13 cellular contexts compared by ENCODE assay signal in genomic region chr19:53849237-53849676, GRCh38. TPM values are rescaled to one million over a fixed set of nuclear protein-coding genes. Genes with fewer than 3 reads are reported as not detected.
DNase-seq lines count a peak whose midpoint lies in the region; TF ChIP-seq lines count a peak whose summit lies in the region.
"Had no signal": no experiment of that assay in that cellular context is flagged by ENCODE, and none has a peak within 500 bp of the region (broad histone marks: within the 10 kb centered on the region; RNA-seq: fewer than 3 reads in every experiment).

No MANE protein-coding gene starts in this region.

- no peak overlapping the region for H3K27ac Mint-ChIP-seq in type B pancreatic cell
- H3K27ac Mint-ChIP-seq: effector memory CD8-positive, alpha-beta T cell had no signal

- no peaks in the 10 kb centered on the region for H4K20me1 ChIP-seq in osteoblast (ENCODE audit: insufficient read depth, low read length)

- H3K4me1 ChIP-seq in osteoblast (ENCODE audit: insufficient read depth, low read length) = peaks cover 15% of the 10 kb centered on the region

- peak overlapping the region; percentile 30 for H3K4me3 ChIP-seq in fibroblast of mammary gland (ENCODE audit: control insufficient read depth, low read depth, low read length)
- H3K4me3 ChIP-seq in osteoblast (ENCODE audit: insufficient read depth, low read length) = peak overlapping the region; percentile 53

- H3K79me2 ChIP-seq in osteoblast (ENCODE audit: insufficient read depth, low read length) = no peaks in the 10 kb centered on the region

- peak overlapping the region; percentile 73 for H3K4me2 ChIP-seq in osteoblast (ENCODE audit: insufficient read depth, low read length)

- H3K27me3 Mint-ChIP-seq in type B pancreatic cell = peaks cover 6% of the 10 kb centered on the region

- H3K9me3 Mint-ChIP-seq in type B pancreatic cell = no peaks in the 10 kb centered on the region
- H3K9me3 Mint-ChIP-seq: effector memory CD8-positive, alpha-beta T cell had no signal

- H3K36me3 Mint-ChIP-seq in type B pancreatic cell = no peaks in the 10 kb centered on the region

- peak overlapping the region; percentile 56 for H3K27ac ChIP-seq in osteoblast (ENCODE audit: low read depth, low read length)

- TF ChIP-seq CTCF in fibroblast of mammary gland (conservative IDR thresholded peaks at IDR 0.05; ENCODE audit: control insufficient read depth, insufficient read depth, low read depth, low read length) (no peak), osteoblast (IDR thresholded peaks at IDR 0.05; ENCODE audit: extremely low read depth, low read depth, low read length) (no peak), type B pancreatic cell (conservative IDR thresholded peaks at IDR 0.05) (no peak)

- peak; percentile 88 for DNase-seq in CD1c-positive myeloid dendritic cell (ENCODE audit: extremely low spot score)
- DNase-seq in NCI-H226 = peak; percentile 33
- peak; percentile 94 for DNase-seq in fibroblast of mammary gland (ENCODE audit: low read depth)
- peak; percentile 35 for DNase-seq in osteoblast (ENCODE audit: insufficient read length, low spot score, missing footprints)
- no peak for DNase-seq in type B pancreatic cell (ENCODE audit: extremely low spot score, unreplicated experiment)
- DNase-seq in NAMALWA (ENCODE audit: low spot score) = no peak
- no peak for DNase-seq in NCI-H2107 treated with DMSO at 0.1 percent for 48 hours (lab: John Stamatoyannopoulos, UW; ENCODE audit: unreplicated experiment)
- no peak for DNase-seq in kidney glomerular epithelial cell (lab: John Stamatoyannopoulos, UW)
- DNase-seq: activated CD4-positive, alpha-beta T cell treated with anti-CD3 and anti-CD28 coated beads, Interleukin-2, amount 50 U/mL, for 4 hours; activated naive CD4-positive, alpha-beta T cell; effector memory CD8-positive, alpha-beta T cell; islet precursor cell had no signal

- H3K4me3 Mint-ChIP-seq in type B pancreatic cell = no peak overlapping the region

- H3K9me3 ChIP-seq in osteoblast (ENCODE audit: low read depth, low read length) = no peaks in the 10 kb centered on the region

- H3K4me1 Mint-ChIP-seq in type B pancreatic cell (ENCODE audit: unreplicated experiment) = peaks cover 8% of the 10 kb centered on the region

- H3K36me3 ChIP-seq in osteoblast (ENCODE audit: insufficient read depth, low read length) = no peaks in the 10 kb centered on the region

- H3K27me3 ChIP-seq in osteoblast (ENCODE audit: insufficient read depth, low read length) = no peaks in the 10 kb centered on the region

- peak overlapping the region; percentile 82 for H2AFZ ChIP-seq in osteoblast (ENCODE audit: low read length)

RNA-seq across cellular contexts. Expression of gene MYADM, which starts 18.4 kb away (rescaled TPM):
- total RNA-seq in osteoblast (16.2 and 17.4 TPM in 2 replicates), type B pancreatic cell (ENCODE audit: low replicate concordance) (69.5 and 73.5 TPM in 2 replicates)

RNA-seq across cellular contexts. Expression of gene NLRP12, which starts 25.1 kb away (rescaled TPM):
- under 0.01 TPM in 1 of 2 replicates, not detected in the other for total RNA-seq in osteoblast
- not detected in 2 replicates for total RNA-seq in type B pancreatic cell (ENCODE audit: low replicate concordance)

RNA-seq across cellular contexts. Expression of gene PRKCG, which starts 32.7 kb away (rescaled TPM):
- under 0.01 TPM in 1 of 2 replicates, not detected in the other for total RNA-seq in osteoblast
- 2.4 and 3.1 TPM in 2 replicates for total RNA-seq in type B pancreatic cell (ENCODE audit: low replicate concordance)
- total RNA-seq: ureter had no signal

RNA-seq across cellular contexts. Expression of gene CACNG7, which starts 59.8 kb away (rescaled TPM):
- total RNA-seq in osteoblast = not detected in 2 replicates
- 0.67 and 6.0 TPM in 2 replicates for total RNA-seq in type B pancreatic cell (ENCODE audit: low replicate concordance)
- total RNA-seq: ureter had no signal

Comparison
In these comparisons a context has a peak if more than half of its experiments do, and no peak if none do; other contexts are left out.
1. DNase-seq: peak in CD1c-positive myeloid dendritic cell (single experiment), NCI-H226 (single experiment), fibroblast of mammary gland (single experiment) and osteoblast (single experiment); none in type B pancreatic cell (single experiment), NAMALWA (single experiment), NCI-H2107 treated with DMSO at 0.1 percent for 48 hours (single experiment) and kidney glomerular epithelial cell (single experiment).